8 cellular contexts compared by ENCODE assay signal in the genomic region with DNA sequence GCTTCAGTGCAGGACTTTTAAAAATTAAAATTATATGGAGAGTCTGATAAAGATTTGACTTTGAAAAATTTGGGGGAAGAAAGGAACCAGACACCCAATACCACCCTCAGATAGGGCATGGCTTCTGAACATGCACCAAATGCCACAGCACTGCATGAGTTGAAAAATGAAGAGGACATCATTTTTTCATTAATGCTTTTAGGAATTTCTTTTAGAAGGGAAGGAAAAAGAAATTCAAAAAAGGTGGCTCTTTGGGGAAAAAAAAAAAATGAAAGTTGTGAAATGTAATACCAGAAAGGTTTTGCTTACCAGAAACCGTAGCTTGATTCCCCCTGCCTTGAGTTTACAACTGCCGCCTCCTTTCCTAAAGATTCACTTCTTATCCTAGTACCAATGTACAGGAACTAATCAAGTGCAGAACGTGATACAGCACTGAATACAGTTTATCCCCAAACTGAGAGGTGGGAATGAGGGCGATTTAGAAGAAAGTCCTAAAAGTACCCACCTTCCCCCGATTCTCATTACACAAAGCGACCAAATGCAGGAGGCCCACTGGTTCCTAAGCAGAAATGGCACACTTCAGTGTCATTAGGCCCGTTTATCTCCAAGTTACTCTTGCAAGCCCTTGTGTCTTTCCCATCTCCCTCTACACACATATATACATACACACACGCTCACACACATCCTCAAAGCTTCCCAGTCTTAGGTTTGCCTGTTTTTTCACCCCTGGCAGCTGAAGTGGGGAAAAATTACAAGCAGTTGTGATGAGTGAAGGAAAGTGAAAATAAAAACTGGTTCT. TPM values are rescaled to one million over a fixed set of nuclear protein-coding genes. Genes with fewer than 3 reads are reported as not detected.
DNase-seq lines count a peak whose midpoint lies in the region; ATAC-seq and TF ChIP-seq lines count a peak whose summit lies in the region.

No MANE protein-coding gene starts in this region.

- H3K4me1 ChIP-seq in heart left ventricle: peaks cover 0 to 67% (median 60%) of the 10 kb centered on the region in 12 donors
- H3K4me1 ChIP-seq in adrenal gland (replicated peaks in 1 of 2): peaks cover 10 to 51% of the 10 kb centered on the region in 2 donors
- peaks cover 65% of the 10 kb centered on the region for H3K4me1 ChIP-seq in lower lobe of right lung
- peaks cover 40% of the 10 kb centered on the region for H3K4me1 ChIP-seq in upper lobe of right lung

- TF ChIP-seq CTCF in heart left ventricle (IDR thresholded peaks at IDR 0.05): no peak
- no peak for TF ChIP-seq CTCF in adrenal gland (IDR thresholded peaks at IDR 0.05)
- TF ChIP-seq CTCF in lower lobe of right lung (IDR thresholded peaks at IDR 0.05): no peak
- no peak for TF ChIP-seq CTCF in upper lobe of right lung (IDR thresholded peaks at IDR 0.05)

- peaks cover 0 to 49% (median 20%) of the 10 kb centered on the region in 9 donors for H3K36me3 ChIP-seq in heart left ventricle
- H3K36me3 ChIP-seq in adrenal gland (replicated peaks in 1 of 2): peaks cover 0 to 19% of the 10 kb centered on the region in 2 donors
- peaks cover 19% of the 10 kb centered on the region for H3K36me3 ChIP-seq in lower lobe of right lung
- peaks cover 18% of the 10 kb centered on the region for H3K36me3 ChIP-seq in upper lobe of right lung

- H3K4me3 ChIP-seq in heart left ventricle (peak overlapping the region in 11 of 12 donors; percentile 57 to 92 (median 79)), adrenal gland (peak overlapping the region in 1 of 4 donors; percentile 61), lower lobe of right lung (peak overlapping the region; percentile 83), upper lobe of right lung (peak overlapping the region; percentile 70)

- H3K27ac ChIP-seq in heart left ventricle: peak overlapping the region; percentile 68 to 99 (median 96)
- H3K27ac ChIP-seq in adrenal gland: peak overlapping the region; percentile 85 to 96 (median 95)
- peak overlapping the region; percentile 94 for H3K27ac ChIP-seq in lower lobe of right lung
- peak overlapping the region; percentile 99 for H3K27ac ChIP-seq in upper lobe of right lung

- H3K27me3 ChIP-seq in heart left ventricle: no peaks in the 10 kb centered on the region
- H3K27me3 ChIP-seq in adrenal gland: no peaks in the 10 kb centered on the region
- H3K27me3 ChIP-seq in lower lobe of right lung (ENCODE audit: low read depth): no peaks in the 10 kb centered on the region
- no peaks in the 10 kb centered on the region for H3K27me3 ChIP-seq in upper lobe of right lung

- TF ChIP-seq POLR2A in heart left ventricle (IDR thresholded peaks at IDR 0.05): no peak
- peak in 1 of 2 donors; percentile 35 for TF ChIP-seq POLR2A in adrenal gland (IDR thresholded peaks at IDR 0.05)

- H3K9me3 ChIP-seq in heart left ventricle: no peaks in the 10 kb centered on the region
- H3K9me3 ChIP-seq in adrenal gland (replicated peaks in 1 of 3): no peaks in the 10 kb centered on the region
- H3K9me3 ChIP-seq in lower lobe of right lung: no peaks in the 10 kb centered on the region
- H3K9me3 ChIP-seq in upper lobe of right lung: no peaks in the 10 kb centered on the region

- no peak for ATAC-seq in heart left ventricle
- ATAC-seq in lower lobe of right lung: no peak
- no peak for ATAC-seq in upper lobe of right lung

- intact Hi-C loops in heart left ventricle (cut with DNase I): loop anchor here in 2 of 10 donors (2.0 to 5.0 kb wide), 2 partner anchors 57 to 103 kb away; partner anchors contain the start of genes GNL1 (in 1 of the 2), MDC1 (in 1 of the 2) and PRR3 (in 1 of the 2)
- intact Hi-C loops in cardiac septum (cut with DNase I): no loop called here
- intact Hi-C loops in adrenal gland (cut with DNase I): no loop called here
- intact Hi-C loops in lower lobe of right lung (cut with DNase I): no loop called here
- intact Hi-C loops in upper lobe of right lung (cut with DNase I): no loop called here

- DNase-seq in heart left ventricle (no peak), cardiac septum (ENCODE audit: low spot score) (no peak), adrenal gland (no peak), lower lobe of right lung (no peak), upper lobe of right lung (no peak), NCI-H774 (lab: John Stamatoyannopoulos, UW) (no peak), RKO (ENCODE audit: low spot score) (no peak)
- DNase-seq in stimulated activated CD4-positive, alpha-beta T cell treated with anti-CD3 and anti-CD28 coated beads, Interleukin-4, amount 100 ng/mL, for 1 hour: no peak

- 20 to 26% (median 22%) methylated on average over 8 of the region's 8 CpGs for WGBS in heart left ventricle, 4 donors
- WGBS in adrenal gland, 4 donors: 26 to 31% (median 29%) methylated on average over 8 of the region's 8 CpGs

RNA-seq across cellular contexts. Expression of gene PPP1R10, which starts 2.8 kb away (rescaled TPM):
- total RNA-seq in heart left ventricle: 10 to 100 TPM; 21.7 to 44.9 (median 29.9) TPM
- polyA plus RNA-seq in heart left ventricle: 1 to 10 TPM; 9.4 to 9.6 TPM
- 30.0 TPM for total RNA-seq in cardiac septum
- total RNA-seq in adrenal gland: 100 to 1,000 TPM in 1 of 8 donors, 10 to 100 TPM in 7; 33.3 to 102 (median 72.0) TPM
- 10 to 100 TPM; 28.8 to 99.1 (median 61.1) TPM for polyA plus RNA-seq in adrenal gland
- 68.8 TPM for total RNA-seq in lower lobe of right lung
- total RNA-seq in upper lobe of right lung: 68.3 TPM

RNA-seq across cellular contexts. Expression of gene MRPS18B, which starts 3.4 kb away (rescaled TPM):
- total RNA-seq in heart left ventricle (100 to 1,000 TPM in 6 of 9 donors, 10 to 100 TPM in 3; 84.2 to 160 (median 122) TPM), cardiac septum (96.1 TPM), adrenal gland (100 to 1,000 TPM in 1 of 8 donors, 10 to 100 TPM in 7; 51.0 to 105 (median 74.8) TPM), lower lobe of right lung (55.0 TPM), upper lobe of right lung (48.9 TPM)
- polyA plus RNA-seq in heart left ventricle (100 to 1,000 TPM; 102 to 219 TPM), adrenal gland (10 to 100 TPM; 43.0 to 90.5 (median 48.5) TPM)

RNA-seq across cellular contexts. Expression of gene ATAT1, which starts 12.4 kb away (rescaled TPM):
- total RNA-seq in heart left ventricle (1 to 10 TPM; 1.1 to 7.0 (median 3.3) TPM), cardiac septum (4.3 TPM), adrenal gland (10 to 100 TPM in 1 of 8 donors, 1 to 10 TPM in 6, under 1 TPM in 1; 0.78 to 10.1 (median 5.9) TPM), lower lobe of right lung (8.9 TPM), upper lobe of right lung (7.8 TPM)
- polyA plus RNA-seq in heart left ventricle (1 to 10 TPM; 2.7 to 3.5 TPM), adrenal gland (10 to 100 TPM; 10.1 to 16.3 (median 13.0) TPM)

RNA-seq across cellular contexts. Expression of gene C6orf136, which starts 32.7 kb away (rescaled TPM):
- total RNA-seq in heart left ventricle: 10 to 100 TPM; 27.9 to 58.9 (median 47.4) TPM
- polyA plus RNA-seq in heart left ventricle: 10 to 100 TPM; 46.0 to 79.3 TPM
- 49.1 TPM for total RNA-seq in cardiac septum
- total RNA-seq in adrenal gland: 10 to 100 TPM in 7 of 8 donors, 1 to 10 TPM in 1; 1.8 to 25.7 (median 17.3) TPM
- polyA plus RNA-seq in adrenal gland: 10 to 100 TPM; 20.0 to 73.7 (median 49.7) TPM
- 19.9 TPM for total RNA-seq in lower lobe of right lung
- 22.8 TPM for total RNA-seq in upper lobe of right lung

RNA-seq across cellular contexts. Expression of gene ABCF1, which starts 43.0 kb away (rescaled TPM):
- total RNA-seq in heart left ventricle (10 to 100 TPM; 35.1 to 49.0 (median 39.8) TPM), cardiac septum (44.2 TPM), adrenal gland (10 to 100 TPM; 24.6 to 53.1 (median 36.2) TPM), lower lobe of right lung (40.0 TPM), upper lobe of right lung (42.5 TPM)
- polyA plus RNA-seq in heart left ventricle (10 to 100 TPM; 28.0 to 76.8 TPM), adrenal gland (10 to 100 TPM; 18.7 to 75.2 (median 41.3) TPM)
